ENCODE assay signal across 21 cellular contexts in the genomic region with DNA sequence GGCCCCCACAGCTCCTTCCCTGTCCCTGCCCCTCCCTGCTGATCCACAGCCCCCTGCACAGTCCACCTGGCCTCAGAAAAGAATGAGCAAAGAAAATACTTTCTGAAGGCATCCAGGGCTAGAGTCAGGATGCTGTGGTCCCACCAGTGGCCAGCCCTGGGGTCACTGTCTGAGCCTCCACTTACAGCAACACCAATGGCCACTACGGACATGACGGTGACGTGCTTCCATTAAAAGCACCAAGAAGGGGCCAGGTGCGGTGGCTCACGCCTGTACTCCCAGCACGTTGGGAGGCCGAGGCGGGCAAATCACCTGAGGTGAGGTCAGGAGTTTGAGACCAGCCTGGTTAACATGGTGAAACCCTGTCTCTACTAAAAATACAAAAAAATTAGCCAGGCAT. TPM values are rescaled to one million over a fixed set of nuclear protein-coding genes. Genes with fewer than 3 reads are reported as not detected.
"Had no signal": no experiment of that assay in that cellular context is flagged by ENCODE, and none has a peak within 500 bp of the region (broad histone marks: within the 10 kb centered on the region; RNA-seq: fewer than 3 reads in every experiment).

No MANE protein-coding gene starts in this region.

- H3K27ac ChIP-seq: body of pancreas, cardiac muscle cell, left lung, SK-N-MC, thyroid gland had no signal

- H3K36me3 ChIP-seq: cardiac muscle cell, left lung, thyroid gland had no signal

- H3K36me3 Mint-ChIP-seq: activated naive CD4-positive, alpha-beta T cell treated with anti-CD3 and anti-CD28 coated beads, Interleukin-2, amount 50 U/mL, for 24 hours had no signal

- H3K4me1 Mint-ChIP-seq: nephron had no signal

- H3K9me3 ChIP-seq: thyroid gland had no signal

- ATAC-seq: activated CD8-positive, alpha-beta T cell treated with anti-CD3 and anti-CD28 coated beads, Interleukin-2, amount 10 ng/mL, durations not matched to agents 7 days and 5 days; activated T-cell treated with anti-CD3 and anti-CD28 coated beads, Interleukin-2, amount 50 U/mL, for 72 hours; body of pancreas; left lung; stimulated activated naive CD8-positive, alpha-beta T cell treated with anti-CD3 and anti-CD28 coated beads, Interleukin-15, Interleukin-2, amounts not matched to agents 100 U/mL and 50 U/mL, for 24 hours had no signal

- H3K4me3 Mint-ChIP-seq: activated CD4-positive, alpha-beta T cell treated with anti-CD3 and anti-CD28 coated beads, Interleukin-2, amount 10 ng/mL, durations not matched to agents 24 days and 14 days; activated CD8-positive, alpha-beta T cell treated with anti-CD3 and anti-CD28 coated beads, Interleukin-2, amount 10 ng/mL, durations not matched to agents 7 days and 5 days; activated naive CD4-positive, alpha-beta T cell treated with anti-CD3 and anti-CD28 coated beads, Interleukin-2, amount 50 U/mL, for 24 hours; nephron had no signal

- H3K4me3 ChIP-seq: body of pancreas, cardiac muscle cell, left lung, SK-N-MC, thyroid gland had no signal

- DNase-seq: activated CD4-positive, alpha-beta T cell treated with anti-CD3 and anti-CD28 coated beads, Interleukin-2, amount 10 ng/mL, durations not matched to agents 24 days and 14 days; activated CD8-positive, alpha-beta T cell treated with anti-CD3 and anti-CD28 coated beads, Interleukin-2, amount 10 ng/mL, durations not matched to agents 7 days and 5 days; activated effector memory CD4-positive, alpha-beta T cell treated with anti-CD3 and anti-CD28 coated beads, Interleukin-2, amount 50 U/mL, for 16 hours; activated T-cell treated with anti-CD3 and anti-CD28 coated beads, Interleukin-2, amount 50 U/mL, for 72 hours; anterior cingulate cortex; body of pancreas; dermis blood vessel endothelial cell; effector CD8-positive, alpha-beta T cell; foreskin melanocyte; kidney glomerular epithelial cell; left lung; midbrain; stimulated activated CD4-positive, alpha-beta T cell treated with anti-CD3 and anti-CD28 coated beads, Interleukin-4, amount 100 ng/mL, for 1 hour; stimulated activated naive CD8-positive, alpha-beta T cell treated with anti-CD3 and anti-CD28 coated beads, Interleukin-15, Interleukin-2, amounts not matched to agents 100 U/mL and 50 U/mL, for 24 hours; SW 1271; thyroid gland had no signal

- H3K27ac Mint-ChIP-seq: activated CD4-positive, alpha-beta T cell treated with anti-CD3 and anti-CD28 coated beads, Interleukin-2, amount 10 ng/mL, durations not matched to agents 24 days and 14 days; activated CD8-positive, alpha-beta T cell treated with anti-CD3 and anti-CD28 coated beads, Interleukin-2, amount 10 ng/mL, durations not matched to agents 7 days and 5 days; activated naive CD4-positive, alpha-beta T cell treated with anti-CD3 and anti-CD28 coated beads, Interleukin-2, amount 50 U/mL, for 24 hours; activated T-cell treated with anti-CD3 and anti-CD28 coated beads, Interleukin-2, amount 50 U/mL, for 72 hours; nephron had no signal

RNA-seq across cellular contexts. Expression of a gene that starts 4.0 kb away (rescaled TPM):
- total RNA-seq: dermis blood vessel endothelial cell, lung microvascular endothelial cell had no signal
